Comparison of ENCODE assay signal across 8 cellular contexts in genomic region chr4:108512615-108513505, GRCh38.
DNase-seq lines count a peak whose midpoint lies in the region; ATAC-seq lines count a peak whose summit lies in the region.

No MANE protein-coding gene starts in this region.

- peak; percentile 28 for DNase-seq in NCI-H82 (lab: John Stamatoyannopoulos, UW)
- DNase-seq in NCI-H82 treated with DMSO at 0.1 percent for 48 hours (lab: John Stamatoyannopoulos, UW; ENCODE audit: unreplicated experiment), result no peak
- peak; percentile 73 for DNase-seq in NCI-H748 treated with DMSO at 0.1 percent for 48 hours (lab: John Stamatoyannopoulos, UW)
- peak; percentile 42 for DNase-seq in activated naive CD8-positive, alpha-beta T cell treated with anti-CD3 and anti-CD28 coated beads, Interleukin-2, amount 10 ng/mL, durations not matched to agents 7 days and 5 days
- DNase-seq in iPS-NIHi7 (ENCODE audit: extremely low spot score), result peak; percentile 71
- peak in 2 of 3 donors; percentile 9 to 27 for DNase-seq in stimulated activated CD4-positive, alpha-beta T cell treated with anti-CD3 and anti-CD28 coated beads, TNF-alpha, amount 100 ng/mL, for 1 hour (ENCODE audit: low read depth in 3 of 3, low spot score in 1 of 3)
- DNase-seq in natural killer cell treated with Interleukin-12 subunit alpha and Interleukin-12 subunit beta and Interleukin-15 and Interleukin-18, amount 100 ng/mL, for 72 hours (ENCODE audit: low spot score), result no peak
- DNase-seq in NCI-H1694 treated with DMSO at 0.1 percent for 48 hours (lab: John Stamatoyannopoulos, UW), result no peak

- H3K9me3 Mint-ChIP-seq in activated naive CD8-positive, alpha-beta T cell treated with anti-CD3 and anti-CD28 coated beads, Interleukin-2, amount 10 ng/mL, durations not matched to agents 7 days and 5 days, result peaks cover 4% of the 10 kb centered on the region
- H3K9me3 Mint-ChIP-seq in natural killer cell treated with Interleukin-12 subunit alpha and Interleukin-12 subunit beta and Interleukin-15 and Interleukin-18, amount 100 ng/mL, for 72 hours, result no peaks in the 10 kb centered on the region

- POLR2A ChIA-PET in activated naive CD8-positive, alpha-beta T cell treated with anti-CD3 and anti-CD28 coated beads, Interleukin-2, amount 10 ng/mL, durations not matched to agents 7 days and 5 days (lab: Charles Lee), result interaction anchor here (0.6 to 1.1 kb wide), 2 partner anchors 18 to 50 kb away, joined by 4 read pairs; no protein-coding TSS in a partner anchor

- peaks cover 15% of the 10 kb centered on the region for H3K36me3 Mint-ChIP-seq in activated naive CD8-positive, alpha-beta T cell treated with anti-CD3 and anti-CD28 coated beads, Interleukin-2, amount 10 ng/mL, durations not matched to agents 7 days and 5 days
- H3K36me3 Mint-ChIP-seq in natural killer cell treated with Interleukin-12 subunit alpha and Interleukin-12 subunit beta and Interleukin-15 and Interleukin-18, amount 100 ng/mL, for 72 hours, result peaks cover 5% of the 10 kb centered on the region

- ATAC-seq in activated naive CD8-positive, alpha-beta T cell treated with anti-CD3 and anti-CD28 coated beads, Interleukin-2, amount 10 ng/mL, durations not matched to agents 7 days and 5 days (ENCODE audit: low read depth), result peak; percentile 94
- ATAC-seq in natural killer cell treated with Interleukin-12 subunit alpha and Interleukin-12 subunit beta and Interleukin-15 and Interleukin-18, amount 100 ng/mL, for 72 hours, result no peak

- H3K27ac Mint-ChIP-seq in activated naive CD8-positive, alpha-beta T cell treated with anti-CD3 and anti-CD28 coated beads, Interleukin-2, amount 10 ng/mL, durations not matched to agents 7 days and 5 days, result peak overlapping the region; percentile 65
- no peak overlapping the region for H3K27ac Mint-ChIP-seq in natural killer cell treated with Interleukin-12 subunit alpha and Interleukin-12 subunit beta and Interleukin-15 and Interleukin-18, amount 100 ng/mL, for 72 hours

- peaks cover 16% of the 10 kb centered on the region for H3K4me1 Mint-ChIP-seq in activated naive CD8-positive, alpha-beta T cell treated with anti-CD3 and anti-CD28 coated beads, Interleukin-2, amount 10 ng/mL, durations not matched to agents 7 days and 5 days
- peaks cover 4 to 5% of the 10 kb centered on the region in 2 donors for H3K4me1 Mint-ChIP-seq in natural killer cell treated with Interleukin-12 subunit alpha and Interleukin-12 subunit beta and Interleukin-15 and Interleukin-18, amount 100 ng/mL, for 72 hours (ENCODE audit: low read depth in 2 of 2)

- H3K4me3 Mint-ChIP-seq in activated naive CD8-positive, alpha-beta T cell treated with anti-CD3 and anti-CD28 coated beads, Interleukin-2, amount 10 ng/mL, durations not matched to agents 7 days and 5 days, result peak overlapping the region; percentile 77
- H3K4me3 Mint-ChIP-seq in natural killer cell treated with Interleukin-12 subunit alpha and Interleukin-12 subunit beta and Interleukin-15 and Interleukin-18, amount 100 ng/mL, for 72 hours, result no peak overlapping the region

- peaks cover 2% of the 10 kb centered on the region for H3K27me3 Mint-ChIP-seq in activated naive CD8-positive, alpha-beta T cell treated with anti-CD3 and anti-CD28 coated beads, Interleukin-2, amount 10 ng/mL, durations not matched to agents 7 days and 5 days
- peaks cover 24 to 37% of the 10 kb centered on the region in 2 donors for H3K27me3 Mint-ChIP-seq in natural killer cell treated with Interleukin-12 subunit alpha and Interleukin-12 subunit beta and Interleukin-15 and Interleukin-18, amount 100 ng/mL, for 72 hours

Comparison
In these comparisons a context has a peak if more than half of its experiments do, and no peak if none do; other contexts are left out.
1. DNase-seq: peak in NCI-H82 (single experiment), NCI-H748 treated with DMSO at 0.1 percent for 48 hours (single experiment), activated naive CD8-positive, alpha-beta T cell treated with anti-CD3 and anti-CD28 coated beads, Interleukin-2, amount 10 ng/mL, durations not matched to agents 7 days and 5 days (single experiment), iPS-NIHi7 (single experiment) and stimulated activated CD4-positive, alpha-beta T cell treated with anti-CD3 and anti-CD28 coated beads, TNF-alpha, amount 100 ng/mL, for 1 hour (2 of 3); none in NCI-H82 treated with DMSO at 0.1 percent for 48 hours (single experiment), natural killer cell treated with Interleukin-12 subunit alpha and Interleukin-12 subunit beta and Interleukin-15 and Interleukin-18, amount 100 ng/mL, for 72 hours (single experiment) and NCI-H1694 treated with DMSO at 0.1 percent for 48 hours (single experiment).